ENCODE assay signal across 8 cellular contexts in the genomic region with DNA sequence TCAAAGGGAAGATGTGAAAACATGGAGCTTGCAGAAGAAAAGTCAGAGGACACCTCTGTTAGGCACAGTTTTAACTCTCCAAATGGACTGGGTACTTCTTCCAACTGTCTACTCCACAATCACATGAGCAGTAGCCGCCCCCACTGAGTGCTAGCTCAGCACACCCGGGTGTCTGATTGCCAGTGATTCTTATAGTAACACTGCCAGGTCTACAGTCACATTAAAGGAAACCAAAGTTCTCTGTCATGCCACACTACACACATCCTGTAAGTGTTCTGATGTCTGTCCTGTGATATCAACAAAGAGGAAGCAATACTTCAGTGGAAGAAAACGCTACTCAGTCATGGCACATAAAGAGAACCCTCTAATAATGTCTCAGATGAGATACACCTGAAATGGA. TPM values are rescaled to one million over a fixed set of nuclear protein-coding genes. Genes with fewer than 3 reads are reported as not detected.
DNase-seq lines count a peak whose midpoint lies in the region; ATAC-seq and TF ChIP-seq lines count a peak whose summit lies in the region.

A gene (minus strand): TSS at position 84 of the 400 bp plus-strand sequence. CDS start 61 bp downstream, at position 23.

- H3K9me3 Mint-ChIP-seq in mesothelial cell of epicardium: no peaks in the 10 kb centered on the region

- H3K4me1 Mint-ChIP-seq in mesothelial cell of epicardium: peaks cover 6% of the 10 kb centered on the region

- ATAC-seq in GM19025 (IDR thresholded peaks at IDR 0.05; ENCODE audit: low read depth, unreplicated experiment) (peak; percentile 65), HG03066 (IDR thresholded peaks at IDR 0.05; ENCODE audit: low read depth, unreplicated experiment) (peak; percentile 76)

- no peaks in the 10 kb centered on the region for H3K27me3 Mint-ChIP-seq in mesothelial cell of epicardium (ENCODE audit: low read depth)

- DNase-seq in T-helper 9 cell: peak; percentile 6
- no peak for DNase-seq in coronary artery (ENCODE audit: low spot score)
- peak; percentile 50 for DNase-seq in putamen (ENCODE audit: low spot score)
- DNase-seq in mesothelial cell of epicardium (ENCODE audit: low spot score in 2 of 2, unreplicated experiment in 2 of 2): no peak
- no peak for DNase-seq in NCI-H2107 (lab: John Stamatoyannopoulos, UW)
- DNase-seq in cortex of kidney (lab: John Stamatoyannopoulos, UW): no peak

- no peaks in the 10 kb centered on the region for H3K36me3 Mint-ChIP-seq in mesothelial cell of epicardium

- no peak within 1 kb of the TSS for H3K4me3 Mint-ChIP-seq in mesothelial cell of epicardium

- H3K4me3 ChIP-seq in coronary artery: peak within 1 kb of the TSS; percentile 50

- TF ChIP-seq CTCF in coronary artery (IDR thresholded peaks at IDR 0.05): no peak
- no peak for TF ChIP-seq CTCF in mesothelial cell of epicardium (IDR thresholded peaks at IDR 0.05; ENCODE audit: unreplicated experiment)

- peak within 1 kb of the TSS in 1 of 2 donors; percentile 46 for H3K27ac ChIP-seq in coronary artery

- no peak within 1 kb of the TSS for H3K27ac Mint-ChIP-seq in mesothelial cell of epicardium

RNA-seq across cellular contexts. Expression of the gene that starts here (rescaled TPM):
- 0.84 to 1.2 TPM (median 0.86 TPM) in 3 replicates for total RNA-seq in mesothelial cell of epicardium

Comparison
In these comparisons a context has a peak if more than half of its experiments do, and no peak if none do; other contexts are left out.
1. DNase-seq: peak in T-helper 9 cell (single experiment) and putamen (single experiment); none in coronary artery (single experiment), mesothelial cell of epicardium (0 of 2), NCI-H2107 (single experiment) and cortex of kidney (single experiment).